In genomic region chr16:10661737-10662136, GRCh38 we compare ENCODE assay signal across 34 cellular contexts. TPM values are rescaled to one million over a fixed set of nuclear protein-coding genes. Genes with fewer than 3 reads are reported as not detected.
"Had no signal": no experiment of that assay in that cellular context is flagged by ENCODE, and none has a peak within 500 bp of the region (broad histone marks: within the 10 kb centered on the region; RNA-seq: fewer than 3 reads in every experiment).

No MANE protein-coding gene starts in this region.

- H3K27me3 ChIP-seq: brain microvascular endothelial cell had no signal

- ATAC-seq: activated CD4-positive, alpha-beta T cell treated with anti-CD3 and anti-CD28 coated beads for 36 hours; activated naive CD4-positive, alpha-beta T cell treated with anti-CD3 and anti-CD28 coated beads, Interleukin-2, amount 50 U/mL, for 72 hours; activated T-cell treated with anti-CD3 and anti-CD28 coated beads, Interleukin-2, amount 50 U/mL, for 72 hours; esophagus mucosa; T-helper 17 cell had no signal

- H3K4me1 Mint-ChIP-seq: activated CD4-positive, alpha-beta memory T cell treated with anti-CD3 and anti-CD28 coated beads, Interleukin-2, amount 10 ng/mL, durations not matched to agents 7 days and 5 days; activated CD4-positive, alpha-beta T cell treated with anti-CD3 and anti-CD28 coated beads for 36 hours; activated CD4-positive, alpha-beta T cell treated with anti-CD3 and anti-CD28 coated beads, Interleukin-2, amount 10 ng/mL, durations not matched to agents 24 days and 14 days; activated naive CD4-positive, alpha-beta T cell treated with anti-CD3 and anti-CD28 coated beads, Interleukin-2, amount 10 ng/mL, durations not matched to agents 7 days and 5 days; activated naive CD8-positive, alpha-beta T cell treated with anti-CD3 and anti-CD28 coated beads, Interleukin-2, amount 10 ng/mL, durations not matched to agents 7 days and 5 days; central memory CD8-positive, alpha-beta T cell; endodermal cell had no signal

- H3K36me3 ChIP-seq: brain microvascular endothelial cell had no signal

- DNase-seq: activated CD4-positive, alpha-beta memory T cell treated with anti-CD3 and anti-CD28 coated beads, Interleukin-2, amount 10 ng/mL, durations not matched to agents 7 days and 5 days; activated CD4-positive, alpha-beta T cell treated with anti-CD3 and anti-CD28 coated beads for 36 hours; activated CD4-positive, alpha-beta T cell treated with anti-CD3 and anti-CD28 coated beads, Interleukin-2, amount 10 ng/mL, durations not matched to agents 24 days and 14 days; activated CD4-positive, alpha-beta T cell treated with anti-CD3 and anti-CD28 coated beads, Interleukin-2, amount 50 U/mL, for 4 hours; activated CD4-positive, CD25-positive, alpha-beta regulatory T cell; activated CD4-positive, CD25-positive, alpha-beta regulatory T cell treated with anti-CD3 and anti-CD28 coated beads, Interleukin-2, amount 50 U/mL, for 72 hours; activated CD8-positive, alpha-beta memory T cell treated with anti-CD3 and anti-CD28 coated beads, Interleukin-2, amount 50 U/mL, for 48 hours; activated gamma-delta T cell; activated naive CD4-positive, alpha-beta T cell; activated naive CD4-positive, alpha-beta T cell treated with anti-CD3 and anti-CD28 coated beads, Interleukin-2, amount 10 ng/mL, durations not matched to agents 7 days and 5 days; activated naive CD8-positive, alpha-beta T cell treated with anti-CD3 and anti-CD28 coated beads, Interleukin-2, amount 10 ng/mL, durations not matched to agents 7 days and 5 days; activated T-cell treated with anti-CD3 and anti-CD28 coated beads for 4 hours; activated T-cell treated with anti-CD3 and anti-CD28 coated beads, Interleukin-2, amount 50 U/mL, for 24 hours; activated T-cell treated with anti-CD3 and anti-CD28 coated beads, Interleukin-2, amount 50 U/mL, for 72 hours; anterior cingulate cortex; brain microvascular endothelial cell; effector CD8-positive, alpha-beta T cell; endodermal cell; foreskin fibroblast; head of caudate nucleus; T-helper 1 cell; T-helper 17 cell; T1000 had no signal

- H3K36me3 Mint-ChIP-seq: activated naive CD4-positive, alpha-beta T cell treated with anti-CD3 and anti-CD28 coated beads, Interleukin-2, amount 10 ng/mL, durations not matched to agents 7 days and 5 days; activated naive CD4-positive, alpha-beta T cell treated with anti-CD3 and anti-CD28 coated beads, Interleukin-2, amount 50 U/mL, for 72 hours; activated naive CD8-positive, alpha-beta T cell treated with anti-CD3 and anti-CD28 coated beads, Interleukin-2, amount 10 ng/mL, durations not matched to agents 7 days and 5 days had no signal

- H3K9me3 Mint-ChIP-seq: activated CD4-positive, alpha-beta memory T cell treated with anti-CD3 and anti-CD28 coated beads, Interleukin-2, amount 10 ng/mL, durations not matched to agents 7 days and 5 days; activated CD4-positive, alpha-beta T cell treated with anti-CD3 and anti-CD28 coated beads, Interleukin-2, amount 10 ng/mL, durations not matched to agents 24 days and 14 days; activated naive CD4-positive, alpha-beta T cell treated with anti-CD3 and anti-CD28 coated beads, Interleukin-2, amount 10 ng/mL, durations not matched to agents 7 days and 5 days; activated naive CD4-positive, alpha-beta T cell treated with anti-CD3 and anti-CD28 coated beads, Interleukin-2, amount 50 U/mL, for 72 hours; activated naive CD8-positive, alpha-beta T cell treated with anti-CD3 and anti-CD28 coated beads, Interleukin-2, amount 10 ng/mL, durations not matched to agents 7 days and 5 days; activated T-cell treated with anti-CD3 and anti-CD28 coated beads, Interleukin-2, amount 50 U/mL, for 24 hours; activated T-cell treated with anti-CD3 and anti-CD28 coated beads, Interleukin-2, amount 50 U/mL, for 72 hours; central memory CD8-positive, alpha-beta T cell; T-helper 2 cell treated with Interferon-gamma antibody and Interleukin-4, amounts not matched to agents 5 μg/mL and 100 μg/mL, for 36 hours had no signal

- H3K27ac ChIP-seq: brain microvascular endothelial cell had no signal

- FAIRE-seq: astrocyte, bronchial epithelial cell, colon, frontal cortex had no signal

- H3K27me3 Mint-ChIP-seq: activated T-cell treated with anti-CD3 and anti-CD28 coated beads, Interleukin-2, amount 50 U/mL, for 24 hours had no signal

- H3K27ac Mint-ChIP-seq: activated CD4-positive, alpha-beta memory T cell treated with anti-CD3 and anti-CD28 coated beads, Interleukin-2, amount 10 ng/mL, durations not matched to agents 7 days and 5 days; activated CD4-positive, alpha-beta T cell treated with anti-CD3 and anti-CD28 coated beads for 36 hours; activated CD4-positive, alpha-beta T cell treated with anti-CD3 and anti-CD28 coated beads, Interleukin-2, amount 10 ng/mL, durations not matched to agents 24 days and 14 days; activated naive CD4-positive, alpha-beta T cell treated with anti-CD3 and anti-CD28 coated beads, Interleukin-2, amount 10 ng/mL, durations not matched to agents 7 days and 5 days; activated naive CD4-positive, alpha-beta T cell treated with anti-CD3 and anti-CD28 coated beads, Interleukin-2, amount 50 U/mL, for 72 hours; activated naive CD8-positive, alpha-beta T cell treated with anti-CD3 and anti-CD28 coated beads, Interleukin-2, amount 10 ng/mL, durations not matched to agents 7 days and 5 days; activated T-cell treated with anti-CD3 and anti-CD28 coated beads, Interleukin-2, amount 50 U/mL, for 24 hours; activated T-cell treated with anti-CD3 and anti-CD28 coated beads, Interleukin-2, amount 50 U/mL, for 72 hours; endodermal cell; T-helper 17 cell; T-helper 2 cell treated with Interferon-gamma antibody and Interleukin-4, amounts not matched to agents 5 μg/mL and 100 μg/mL, for 36 hours had no signal

- H3K4me3 Mint-ChIP-seq: activated CD4-positive, alpha-beta memory T cell treated with anti-CD3 and anti-CD28 coated beads, Interleukin-2, amount 10 ng/mL, durations not matched to agents 7 days and 5 days; activated CD4-positive, alpha-beta T cell treated with anti-CD3 and anti-CD28 coated beads for 36 hours; activated CD4-positive, alpha-beta T cell treated with anti-CD3 and anti-CD28 coated beads, Interleukin-2, amount 10 ng/mL, durations not matched to agents 24 days and 14 days; activated naive CD4-positive, alpha-beta T cell treated with anti-CD3 and anti-CD28 coated beads, Interleukin-2, amount 10 ng/mL, durations not matched to agents 7 days and 5 days; activated naive CD8-positive, alpha-beta T cell treated with anti-CD3 and anti-CD28 coated beads, Interleukin-2, amount 10 ng/mL, durations not matched to agents 7 days and 5 days; activated T-cell treated with anti-CD3 and anti-CD28 coated beads, Interleukin-2, amount 50 U/mL, for 24 hours; activated T-cell treated with anti-CD3 and anti-CD28 coated beads, Interleukin-2, amount 50 U/mL, for 72 hours; central memory CD8-positive, alpha-beta T cell; endodermal cell; T-helper 17 cell; T-helper 2 cell treated with Interferon-gamma antibody and Interleukin-4, amounts not matched to agents 5 μg/mL and 100 μg/mL, for 36 hours had no signal

RNA-seq across cellular contexts. Expression of gene TEKT5, which starts 33.0 kb away (rescaled TPM):
- total RNA-seq: activated CD4-positive, alpha-beta memory T cell treated with anti-CD3 and anti-CD28 coated beads, Interleukin-2, amount 10 ng/mL, durations not matched to agents 7 days and 5 days; activated CD4-positive, alpha-beta T cell treated with anti-CD3 and anti-CD28 coated beads, Interleukin-2, amount 10 ng/mL, durations not matched to agents 24 days and 14 days; activated naive CD4-positive, alpha-beta T cell treated with anti-CD3 and anti-CD28 coated beads, Interleukin-2, amount 50 U/mL, for 72 hours; activated naive CD8-positive, alpha-beta T cell treated with anti-CD3 and anti-CD28 coated beads, Interleukin-2, amount 10 ng/mL, durations not matched to agents 7 days and 5 days; astrocyte; cerebellum; dermis microvascular lymphatic vessel endothelial cell; epithelial cell of proximal tubule; esophagus mucosa; T-helper 17 cell had no signal
